1 cellular context compared by ENCODE assay signal in the genomic region with DNA sequence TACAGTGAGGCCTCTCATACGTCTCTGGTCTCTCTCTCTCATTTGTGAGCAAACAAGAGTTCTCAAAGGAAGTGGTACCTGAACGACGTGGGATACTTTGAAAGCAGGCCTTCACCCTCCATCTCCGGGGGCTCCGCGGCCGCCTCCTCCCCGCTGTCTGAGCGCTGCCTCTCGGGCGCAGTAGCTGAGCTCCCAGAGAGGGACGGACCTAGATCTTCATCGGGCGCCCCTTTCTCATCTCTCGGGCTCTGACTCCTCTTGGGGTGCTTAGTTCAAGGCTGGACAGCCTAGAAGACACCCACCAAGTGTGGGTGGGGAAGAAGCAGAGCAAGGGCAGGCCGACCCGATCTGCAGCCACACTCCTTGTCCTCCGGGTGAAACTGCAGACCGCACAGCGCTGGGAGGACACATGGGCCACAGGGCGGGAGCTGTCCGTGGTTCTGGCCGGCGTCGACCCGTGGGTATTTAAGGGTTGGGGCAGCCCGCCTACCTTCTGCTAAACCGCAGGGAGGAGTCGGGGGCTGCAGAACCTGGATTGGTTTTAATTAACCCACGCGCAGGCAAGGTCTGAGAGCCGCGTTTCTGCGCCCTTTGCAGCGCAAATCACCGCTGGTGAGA.
TF ChIP-seq lines count a peak whose summit lies in the region.

No MANE protein-coding gene starts in this region.

TF ChIP-seq in HepG2, 621 proteins besides CTCF, POLR2A, EP300 and RAD21 (continued from another document and continues in another):
- TF ChIP-seq MXI1 (IDR thresholded peaks at IDR 0.05; ENCODE audit: borderline replicate concordance, low read depth, low read length) = peak; percentile 75; the same call in 1 of the 3 replicates
- TF ChIP-seq, protein P1, sequence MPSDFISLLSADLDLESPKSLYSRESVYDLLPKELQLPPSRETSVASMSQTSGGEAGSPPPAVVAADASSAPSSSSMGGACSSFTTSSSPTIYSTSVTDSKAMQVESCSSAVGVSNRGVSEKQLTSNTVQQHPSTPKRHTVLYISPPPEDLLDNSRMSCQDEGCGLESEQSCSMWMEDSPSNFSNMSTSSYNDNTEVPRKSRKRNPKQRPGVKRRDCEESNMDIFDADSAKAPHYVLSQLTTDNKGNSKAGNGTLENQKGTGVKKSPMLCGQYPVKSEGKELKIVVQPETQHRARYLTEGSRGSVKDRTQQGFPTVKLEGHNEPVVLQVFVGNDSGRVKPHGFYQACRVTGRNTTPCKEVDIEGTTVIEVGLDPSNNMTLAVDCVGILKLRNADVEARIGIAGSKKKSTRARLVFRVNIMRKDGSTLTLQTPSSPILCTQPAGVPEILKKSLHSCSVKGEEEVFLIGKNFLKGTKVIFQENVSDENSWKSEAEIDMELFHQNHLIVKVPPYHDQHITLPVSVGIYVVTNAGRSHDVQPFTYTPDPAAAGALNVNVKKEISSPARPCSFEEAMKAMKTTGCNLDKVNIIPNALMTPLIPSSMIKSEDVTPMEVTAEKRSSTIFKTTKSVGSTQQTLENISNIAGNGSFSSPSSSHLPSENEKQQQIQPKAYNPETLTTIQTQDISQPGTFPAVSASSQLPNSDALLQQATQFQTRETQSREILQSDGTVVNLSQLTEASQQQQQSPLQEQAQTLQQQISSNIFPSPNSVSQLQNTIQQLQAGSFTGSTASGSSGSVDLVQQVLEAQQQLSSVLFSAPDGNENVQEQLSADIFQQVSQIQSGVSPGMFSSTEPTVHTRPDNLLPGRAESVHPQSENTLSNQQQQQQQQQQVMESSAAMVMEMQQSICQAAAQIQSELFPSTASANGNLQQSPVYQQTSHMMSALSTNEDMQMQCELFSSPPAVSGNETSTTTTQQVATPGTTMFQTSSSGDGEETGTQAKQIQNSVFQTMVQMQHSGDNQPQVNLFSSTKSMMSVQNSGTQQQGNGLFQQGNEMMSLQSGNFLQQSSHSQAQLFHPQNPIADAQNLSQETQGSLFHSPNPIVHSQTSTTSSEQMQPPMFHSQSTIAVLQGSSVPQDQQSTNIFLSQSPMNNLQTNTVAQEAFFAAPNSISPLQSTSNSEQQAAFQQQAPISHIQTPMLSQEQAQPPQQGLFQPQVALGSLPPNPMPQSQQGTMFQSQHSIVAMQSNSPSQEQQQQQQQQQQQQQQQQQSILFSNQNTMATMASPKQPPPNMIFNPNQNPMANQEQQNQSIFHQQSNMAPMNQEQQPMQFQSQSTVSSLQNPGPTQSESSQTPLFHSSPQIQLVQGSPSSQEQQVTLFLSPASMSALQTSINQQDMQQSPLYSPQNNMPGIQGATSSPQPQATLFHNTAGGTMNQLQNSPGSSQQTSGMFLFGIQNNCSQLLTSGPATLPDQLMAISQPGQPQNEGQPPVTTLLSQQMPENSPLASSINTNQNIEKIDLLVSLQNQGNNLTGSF (CRISPR knock-in tag; IDR thresholded peaks at IDR 0.05) = peak; percentile 84; the same call in 1 of the 2 replicates
- peak; percentile 50; the same call in 1 of the 2 replicates for TF ChIP-seq RXRB (CRISPR knock-in tag; IDR thresholded peaks at IDR 0.05; ENCODE audit: borderline replicate concordance)
- TF ChIP-seq ZNF235 (CRISPR knock-in tag; IDR thresholded peaks at IDR 0.05; ENCODE audit: borderline replicate concordance) = no peak; the same call in 1 of the 2 replicates
- no peak for TF ChIP-seq ZNF343 (CRISPR knock-in tag; IDR thresholded peaks at IDR 0.05)
- TF ChIP-seq EZH2 (conservative IDR thresholded peaks at IDR 0.05; ENCODE audit: low read depth, low read length) = no peak
- TF ChIP-seq, protein P2, sequence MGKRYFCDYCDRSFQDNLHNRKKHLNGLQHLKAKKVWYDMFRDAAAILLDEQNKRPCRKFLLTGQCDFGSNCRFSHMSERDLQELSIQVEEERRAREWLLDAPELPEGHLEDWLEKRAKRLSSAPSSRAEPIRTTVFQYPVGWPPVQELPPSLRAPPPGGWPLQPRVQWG (CRISPR knock-in tag; IDR thresholded peaks at IDR 0.05; ENCODE audit: borderline replicate concordance, low read depth) = no peak
- TF ChIP-seq PHF8 (CRISPR knock-in tag; IDR thresholded peaks at IDR 0.05) = peak; percentile 24; the same call in 1 of the 2 replicates
- TF ChIP-seq ZBTB42 (CRISPR knock-in tag; IDR thresholded peaks at IDR 0.05) = no peak
- TF ChIP-seq SETDB1 (CRISPR knock-in tag; IDR thresholded peaks at IDR 0.05; ENCODE audit: borderline replicate concordance) = no peak
- TF ChIP-seq ZBTB21 (CRISPR knock-in tag; IDR thresholded peaks at IDR 0.05) = peak; percentile 39; the same call in 1 of the 2 replicates
- TF ChIP-seq NCOA5 (CRISPR knock-in tag; IDR thresholded peaks at IDR 0.05) = no peak
- no peak for TF ChIP-seq PHB2 (IDR thresholded peaks at IDR 0.05; ENCODE audit: partially characterized antibody)
- TF ChIP-seq, protein P3, sequence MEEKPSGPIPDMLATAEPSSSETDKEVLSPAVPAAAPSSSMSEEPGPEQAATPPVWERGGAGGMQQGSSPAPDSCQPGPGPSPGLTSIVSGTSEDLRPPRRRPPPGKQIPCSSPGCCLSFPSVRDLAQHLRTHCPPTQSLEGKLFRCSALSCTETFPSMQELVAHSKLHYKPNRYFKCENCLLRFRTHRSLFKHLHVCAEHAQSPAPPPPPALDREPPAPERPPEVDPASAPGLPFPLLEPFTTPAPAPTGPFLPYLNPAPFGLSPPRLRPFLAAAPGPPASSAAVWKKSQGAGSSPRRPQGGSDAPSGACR (CRISPR knock-in tag; IDR thresholded peaks at IDR 0.05) = no peak
- no peak for TF ChIP-seq ZFAT (CRISPR knock-in tag; conservative IDR thresholded peaks at IDR 0.05)
- TF ChIP-seq AGO2 (optimal IDR thresholded peaks at IDR 0.05; ENCODE audit: low read depth, low read length) = no peak
- TF ChIP-seq ZNF224 (CRISPR knock-in tag; IDR thresholded peaks at IDR 0.05) = no peak
- no peak for TF ChIP-seq ZNF337 (CRISPR knock-in tag; IDR thresholded peaks at IDR 0.05; ENCODE audit: borderline replicate concordance, low read depth)
- TF ChIP-seq, protein P4, sequence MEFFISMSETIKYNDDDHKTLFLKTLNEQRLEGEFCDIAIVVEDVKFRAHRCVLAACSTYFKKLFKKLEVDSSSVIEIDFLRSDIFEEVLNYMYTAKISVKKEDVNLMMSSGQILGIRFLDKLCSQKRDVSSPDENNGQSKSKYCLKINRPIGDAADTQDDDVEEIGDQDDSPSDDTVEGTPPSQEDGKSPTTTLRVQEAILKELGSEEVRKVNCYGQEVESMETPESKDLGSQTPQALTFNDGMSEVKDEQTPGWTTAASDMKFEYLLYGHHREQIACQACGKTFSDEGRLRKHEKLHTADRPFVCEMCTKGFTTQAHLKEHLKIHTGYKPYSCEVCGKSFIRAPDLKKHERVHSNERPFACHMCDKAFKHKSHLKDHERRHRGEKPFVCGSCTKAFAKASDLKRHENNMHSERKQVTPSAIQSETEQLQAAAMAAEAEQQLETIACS (CRISPR knock-in tag; IDR thresholded peaks at IDR 0.05) = no peak
- TF ChIP-seq, protein P5, sequence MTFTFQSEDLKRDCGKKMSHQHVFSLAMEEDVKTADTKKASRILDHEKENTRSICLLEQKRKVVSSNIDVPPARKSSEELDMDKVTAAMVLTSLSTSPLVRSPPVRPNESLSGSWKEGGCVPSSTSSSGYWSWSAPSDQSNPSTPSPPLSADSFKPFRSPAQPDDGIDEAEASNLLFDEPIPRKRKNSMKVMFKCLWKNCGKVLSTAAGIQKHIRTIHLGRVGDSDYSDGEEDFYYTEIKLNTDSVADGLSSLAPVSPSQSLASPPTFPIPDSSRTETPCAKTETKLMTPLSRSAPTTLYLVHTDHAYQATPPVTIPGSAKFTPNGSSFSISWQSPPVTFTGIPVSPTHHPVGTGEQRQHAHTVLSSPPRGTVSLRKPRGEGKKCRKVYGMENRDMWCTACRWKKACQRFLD (CRISPR knock-in tag; IDR thresholded peaks at IDR 0.05; ENCODE audit: borderline replicate concordance) = no peak; the same call in 1 of the 2 replicates
- peak; percentile 50; the same call in 1 of the 2 replicates for TF ChIP-seq ZNF552 (CRISPR knock-in tag; IDR thresholded peaks at IDR 0.05; ENCODE audit: borderline replicate concordance)
- no peak for TF ChIP-seq ZSCAN22 (CRISPR knock-in tag; IDR thresholded peaks at IDR 0.05)
- no peak for TF ChIP-seq TBX3 (IDR thresholded peaks at IDR 0.05; ENCODE audit: borderline replicate concordance)
- TF ChIP-seq TP53 (CRISPR knock-in tag; conservative IDR thresholded peaks at IDR 0.05) = no peak
- TF ChIP-seq, protein P6, sequence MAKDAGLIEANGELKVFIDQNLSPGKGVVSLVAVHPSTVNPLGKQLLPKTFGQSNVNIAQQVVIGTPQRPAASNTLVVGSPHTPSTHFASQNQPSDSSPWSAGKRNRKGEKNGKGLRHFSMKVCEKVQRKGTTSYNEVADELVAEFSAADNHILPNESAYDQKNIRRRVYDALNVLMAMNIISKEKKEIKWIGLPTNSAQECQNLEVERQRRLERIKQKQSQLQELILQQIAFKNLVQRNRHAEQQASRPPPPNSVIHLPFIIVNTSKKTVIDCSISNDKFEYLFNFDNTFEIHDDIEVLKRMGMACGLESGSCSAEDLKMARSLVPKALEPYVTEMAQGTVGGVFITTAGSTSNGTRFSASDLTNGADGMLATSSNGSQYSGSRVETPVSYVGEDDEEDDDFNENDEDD (CRISPR knock-in tag; IDR thresholded peaks at IDR 0.05; ENCODE audit: borderline replicate concordance) = peak; percentile 39; the same call in 1 of the 2 replicates
- no peak for TF ChIP-seq CC2D1A (CRISPR knock-in tag; IDR thresholded peaks at IDR 0.05)
- TF ChIP-seq ZNF670 (CRISPR knock-in tag; IDR thresholded peaks at IDR 0.05; ENCODE audit: borderline replicate concordance) = no peak
- no peak for TF ChIP-seq SRSF9 (IDR thresholded peaks at IDR 0.05; ENCODE audit: borderline replicate concordance, insufficient read depth, low read depth, low read length, poor library complexity, severe bottlenecking)
- peak; percentile 68; the same call in 1 of the 2 replicates for TF ChIP-seq EHMT2 (IDR thresholded peaks at IDR 0.05; ENCODE audit: borderline replicate concordance, low read depth, low read length)
- TF ChIP-seq, protein P7, sequence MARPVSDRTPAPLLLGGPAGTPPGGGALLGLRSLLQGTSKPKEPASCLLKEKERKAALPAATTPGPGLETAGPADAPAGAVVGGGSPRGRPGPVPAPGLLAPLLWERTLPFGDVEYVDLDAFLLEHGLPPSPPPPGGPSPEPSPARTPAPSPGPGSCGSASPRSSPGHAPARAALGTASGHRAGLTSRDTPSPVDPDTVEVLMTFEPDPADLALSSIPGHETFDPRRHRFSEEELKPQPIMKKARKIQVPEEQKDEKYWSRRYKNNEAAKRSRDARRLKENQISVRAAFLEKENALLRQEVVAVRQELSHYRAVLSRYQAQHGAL (CRISPR knock-in tag; IDR thresholded peaks at IDR 0.05; ENCODE audit: not compliant biosample characterization) = no peak
- TF ChIP-seq SAP130 (CRISPR knock-in tag; IDR thresholded peaks at IDR 0.05; ENCODE audit: low read depth) = peak; percentile 79
- TF ChIP-seq ZNF124 (CRISPR knock-in tag; IDR thresholded peaks at IDR 0.05) = peak; percentile 70; the same call in 1 of the 2 replicates
- no peak for TF ChIP-seq ZBTB7A (CRISPR knock-in tag; IDR thresholded peaks at IDR 0.05)
- no peak for TF ChIP-seq ZMYM2 (CRISPR knock-in tag; IDR thresholded peaks at IDR 0.05)
- TF ChIP-seq U2AF2 (IDR thresholded peaks at IDR 0.05; ENCODE audit: low read depth, low read length) = no peak
- TF ChIP-seq, protein P8, sequence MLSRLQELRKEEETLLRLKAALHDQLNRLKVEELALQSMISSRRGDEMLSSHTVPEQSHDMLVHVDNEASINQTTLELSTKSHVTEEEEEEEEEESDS (CRISPR knock-in tag; IDR thresholded peaks at IDR 0.05; ENCODE audit: borderline replicate concordance) = 0 out of 2 replicates have a peak, but pooled peaks have one; percentile 44
- TF ChIP-seq ZNF557 (CRISPR knock-in tag; IDR thresholded peaks at IDR 0.05) = peak; percentile 70; the same call in 1 of the 2 replicates
- TF ChIP-seq ZNF549 (CRISPR knock-in tag; IDR thresholded peaks at IDR 0.05) = no peak
- TF ChIP-seq, protein P9, sequence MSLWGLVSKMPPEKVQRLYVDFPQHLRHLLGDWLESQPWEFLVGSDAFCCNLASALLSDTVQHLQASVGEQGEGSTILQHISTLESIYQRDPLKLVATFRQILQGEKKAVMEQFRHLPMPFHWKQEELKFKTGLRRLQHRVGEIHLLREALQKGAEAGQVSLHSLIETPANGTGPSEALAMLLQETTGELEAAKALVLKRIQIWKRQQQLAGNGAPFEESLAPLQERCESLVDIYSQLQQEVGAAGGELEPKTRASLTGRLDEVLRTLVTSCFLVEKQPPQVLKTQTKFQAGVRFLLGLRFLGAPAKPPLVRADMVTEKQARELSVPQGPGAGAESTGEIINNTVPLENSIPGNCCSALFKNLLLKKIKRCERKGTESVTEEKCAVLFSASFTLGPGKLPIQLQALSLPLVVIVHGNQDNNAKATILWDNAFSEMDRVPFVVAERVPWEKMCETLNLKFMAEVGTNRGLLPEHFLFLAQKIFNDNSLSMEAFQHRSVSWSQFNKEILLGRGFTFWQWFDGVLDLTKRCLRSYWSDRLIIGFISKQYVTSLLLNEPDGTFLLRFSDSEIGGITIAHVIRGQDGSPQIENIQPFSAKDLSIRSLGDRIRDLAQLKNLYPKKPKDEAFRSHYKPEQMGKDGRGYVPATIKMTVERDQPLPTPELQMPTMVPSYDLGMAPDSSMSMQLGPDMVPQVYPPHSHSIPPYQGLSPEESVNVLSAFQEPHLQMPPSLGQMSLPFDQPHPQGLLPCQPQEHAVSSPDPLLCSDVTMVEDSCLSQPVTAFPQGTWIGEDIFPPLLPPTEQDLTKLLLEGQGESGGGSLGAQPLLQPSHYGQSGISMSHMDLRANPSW (CRISPR knock-in tag; IDR thresholded peaks at IDR 0.05; ENCODE audit: borderline replicate concordance) = no peak
- no peak for TF ChIP-seq ZNF883 (CRISPR knock-in tag; IDR thresholded peaks at IDR 0.05; ENCODE audit: not compliant biosample characterization)
- no peak for TF ChIP-seq SNRNP70 (IDR thresholded peaks at IDR 0.05; ENCODE audit: low read depth, low read length)
- no peak for TF ChIP-seq ZNF234 (CRISPR knock-in tag; conservative IDR thresholded peaks at IDR 0.05)
- no peak for TF ChIP-seq ZNF782 (CRISPR knock-in tag; IDR thresholded peaks at IDR 0.05; ENCODE audit: borderline replicate concordance)
- TF ChIP-seq, protein P10, sequence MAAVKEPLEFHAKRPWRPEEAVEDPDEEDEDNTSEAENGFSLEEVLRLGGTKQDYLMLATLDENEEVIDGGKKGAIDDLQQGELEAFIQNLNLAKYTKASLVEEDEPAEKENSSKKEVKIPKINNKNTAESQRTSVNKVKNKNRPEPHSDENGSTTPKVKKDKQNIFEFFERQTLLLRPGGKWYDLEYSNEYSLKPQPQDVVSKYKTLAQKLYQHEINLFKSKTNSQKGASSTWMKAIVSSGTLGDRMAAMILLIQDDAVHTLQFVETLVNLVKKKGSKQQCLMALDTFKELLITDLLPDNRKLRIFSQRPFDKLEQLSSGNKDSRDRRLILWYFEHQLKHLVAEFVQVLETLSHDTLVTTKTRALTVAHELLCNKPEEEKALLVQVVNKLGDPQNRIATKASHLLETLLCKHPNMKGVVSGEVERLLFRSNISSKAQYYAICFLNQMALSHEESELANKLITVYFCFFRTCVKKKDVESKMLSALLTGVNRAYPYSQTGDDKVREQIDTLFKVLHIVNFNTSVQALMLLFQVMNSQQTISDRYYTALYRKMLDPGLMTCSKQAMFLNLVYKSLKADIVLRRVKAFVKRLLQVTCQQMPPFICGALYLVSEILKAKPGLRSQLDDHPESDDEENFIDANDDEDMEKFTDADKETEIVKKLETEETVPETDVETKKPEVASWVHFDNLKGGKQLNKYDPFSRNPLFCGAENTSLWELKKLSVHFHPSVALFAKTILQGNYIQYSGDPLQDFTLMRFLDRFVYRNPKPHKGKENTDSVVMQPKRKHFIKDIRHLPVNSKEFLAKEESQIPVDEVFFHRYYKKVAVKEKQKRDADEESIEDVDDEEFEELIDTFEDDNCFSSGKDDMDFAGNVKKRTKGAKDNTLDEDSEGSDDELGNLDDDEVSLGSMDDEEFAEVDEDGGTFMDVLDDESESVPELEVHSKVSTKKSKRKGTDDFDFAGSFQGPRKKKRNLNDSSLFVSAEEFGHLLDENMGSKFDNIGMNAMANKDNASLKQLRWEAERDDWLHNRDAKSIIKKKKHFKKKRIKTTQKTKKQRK (IDR thresholded peaks at IDR 0.05; ENCODE audit: low read length) = no peak
- no peak for TF ChIP-seq RNF2 (conservative IDR thresholded peaks at IDR 0.05; ENCODE audit: low read depth)
- TF ChIP-seq ZNF251 (CRISPR knock-in tag; IDR thresholded peaks at IDR 0.05) = no peak
